Comparison of ENCODE assay signal across 8 cellular contexts in genomic region chr1:99481391-99481996, GRCh38.
A peak's percentile ranks its signal among the peaks of the same experiment; 100 is the strongest.
DNase-seq lines count a peak whose midpoint lies in the region; ATAC-seq, FAIRE-seq and TF ChIP-seq lines count a peak whose summit lies in the region.

No MANE protein-coding gene starts in this region.

- H2AFZ ChIP-seq in GM12878 (ENCODE audit: control insufficient read depth, low read depth, low read length) = no peak overlapping the region

- no peaks in the 10 kb centered on the region for H4K20me1 ChIP-seq in GM12878 (ENCODE audit: control insufficient read depth, insufficient read depth)

- no peaks in the 10 kb centered on the region for H3K79me2 ChIP-seq in GM12878 (ENCODE audit: control insufficient read depth, insufficient read depth, low read length)

- no peaks in the 10 kb centered on the region for H3K36me3 Mint-ChIP-seq in Calu3 (ENCODE audit: insufficient read depth, unreplicated experiment)

- H3K27me3 Mint-ChIP-seq in Calu3 (ENCODE audit: unreplicated experiment) = no peaks in the 10 kb centered on the region

- RAD21 ChIA-PET in GM12878 (lab: Charles Lee; ENCODE audit: unreplicated experiment) = interaction anchor here (0.8 to 3.5 kb wide), 5 partner anchors 206 to 687 kb away, joined by 3 to 33 read pairs (median 6); no protein-coding TSS in a partner anchor

- no TSS peak for BruUV-seq in Calu3 (replicated peaks; lab: Mats Ljungman, UMichigan)
- no TSS peak for BruUV-seq in GM12878 (replicated peaks; lab: Mats Ljungman, UMichigan)

- H3K4me3 Mint-ChIP-seq in Calu3 (ENCODE audit: low read depth, unreplicated experiment) = no peak overlapping the region

- H3K4me1 ChIP-seq in NT2/D1 (ENCODE audit: insufficient read depth, insufficient read length) (no peaks in the 10 kb centered on the region), GM12878 (ENCODE audit: control insufficient read depth, insufficient read depth, low read length) (no peaks in the 10 kb centered on the region)

- peak; percentile 87 for TF ChIP-seq RAD21 in GM12878 (IDR thresholded peaks at IDR 0.05; ENCODE audit: insufficient read depth, low read depth, low read length)

- H3K36me3 ChIP-seq in NT2/D1 (ENCODE audit: insufficient read depth, insufficient read length, low read length) (no peaks in the 10 kb centered on the region), GM12878 (ENCODE audit: control insufficient read depth in 2 of 2, insufficient read depth in 2 of 2, low read length in 1 of 2) (no peaks in the 10 kb centered on the region)

- DNase-seq in Calu3 = peak; percentile 47
- DNase-seq in HT1080 (ENCODE audit: low read depth) = peak; percentile 37
- peak; percentile 43 for DNase-seq in NT2/D1 (ENCODE audit: low read depth, low spot score)
- no peak for DNase-seq in GM12878 (ENCODE audit: low read depth, low spot score)
- DNase-seq in iPS-NIHi11 (ENCODE audit: low spot score) = peak; percentile 27
- peak; percentile 6 to 21 for DNase-seq in stimulated activated CD4-positive, alpha-beta T cell treated with anti-CD3 and anti-CD28 coated beads, Interleukin-2, amount 100 ng/mL, for 48 hours

- H3K4me3 ChIP-seq in NT2/D1 (ENCODE audit: insufficient read length, low read depth) (no peak overlapping the region), GM12878 (no peak overlapping the region)

- H3K27ac Mint-ChIP-seq in Calu3 (ENCODE audit: unreplicated experiment) = no peak overlapping the region

- TF ChIP-seq CTCF in Calu3 (IDR thresholded peaks at IDR 0.05; ENCODE audit: unreplicated experiment) (peak; percentile 34), GM12878 (IDR thresholded peaks at IDR 0.05 in 2 of 3, conservative IDR thresholded peaks at IDR 0.05 in 1 of 3; ENCODE audit: control insufficient read depth in 2 of 3, extremely low read depth in 1 of 3, insufficient read depth in 1 of 3, low read depth in 3 of 3, low read length in 3 of 3) (peak; percentile 62 to 71 (median 63))

- H3K4me1 Mint-ChIP-seq in Calu3 (ENCODE audit: low read depth, unreplicated experiment) = no peaks in the 10 kb centered on the region

- no peak for FAIRE-seq in GM12878 (lab: Jason Lieb, UNC)

- TF ChIP-seq EP300 in GM12878 (IDR thresholded peaks at IDR 0.05; ENCODE audit: borderline replicate concordance in 1 of 2, control insufficient read depth in 1 of 2, low read depth in 2 of 2, low read length in 2 of 2) = no peak

- H3K4me2 ChIP-seq in GM12878 (ENCODE audit: control insufficient read depth, insufficient read depth) = no peak overlapping the region

- no peak for TF ChIP-seq POLR2A in GM12878 (IDR thresholded peaks at IDR 0.05; ENCODE audit: low read depth, low read length)

- in situ Hi-C loops in GM12878 (cut with MboI) = loop anchor here (25.0 kb wide), 1 partner anchor 694 kb away; no protein-coding TSS in a partner anchor

- H3K9me3 ChIP-seq in NT2/D1 (ENCODE audit: insufficient read depth, low read length) (no peaks in the 10 kb centered on the region), GM12878 (replicated peaks; ENCODE audit: control insufficient read depth, insufficient read depth, low read length) (no peaks in the 10 kb centered on the region)

- intact Hi-C loops in Calu3 (cut with micrococcal nuclease; ENCODE audit: unreplicated experiment) (loop anchor here (1.0 to 10.0 kb wide), 3 partner anchors 203 to 687 kb away; no protein-coding TSS in a partner anchor), GM12878 (cut with micrococcal nuclease; ENCODE audit: unreplicated experiment) (loop anchor here (1.0 to 5.0 kb wide), 3 partner anchors 226 to 687 kb away; no protein-coding TSS in a partner anchor)

- SMC1A ChIA-PET in GM12878 (lab: Charles Lee; ENCODE audit: uncharacterized antibody, unreplicated experiment) = interaction anchor here (0.7 to 4.5 kb wide), 8 partner anchors 8 to 732 kb away, joined by 3 to 23 read pairs (median 5); no protein-coding TSS in a partner anchor

- ATAC-seq in GM18907 (IDR thresholded peaks at IDR 0.05; ENCODE audit: unreplicated experiment) = peak; percentile 88
- peak; percentile 82 for ATAC-seq in GM12878
- no peak for ATAC-seq in HG03565 (IDR thresholded peaks at IDR 0.05; ENCODE audit: unreplicated experiment)

- H3K27me3 ChIP-seq in NT2/D1 (ENCODE audit: insufficient read depth, insufficient read length) = no peaks in the 10 kb centered on the region
- peaks cover 0 to 2% of the 10 kb centered on the region in 2 experiments; a peak in 1 of 4 replicates for H3K27me3 ChIP-seq in GM12878 (replicated peaks in 1 of 2; ENCODE audit: control insufficient read depth in 2 of 2, insufficient read depth in 2 of 2, low read length in 1 of 2)

- POLR2A ChIA-PET in GM12878 (lab: Charles Lee) = no interaction called here

- no peak overlapping the region for H3K27ac ChIP-seq in GM12878 (ENCODE audit: control insufficient read depth, insufficient read depth)

- CTCF ChIA-PET in Calu3 (lab: Charles Lee) (interaction anchor here (1.6 kb wide), 1 partner anchor 204 kb away, joined by 3 read pairs; no protein-coding TSS in a partner anchor), GM12878 (lab: Yijun Ruan, JAX) (interaction anchor here (0.9 to 4.7 kb wide), 17 partner anchors 10 to 687 kb away, joined by 3 to 66 read pairs (median 5); no protein-coding TSS in a partner anchor)

- no peaks in the 10 kb centered on the region for H3K9me3 Mint-ChIP-seq in Calu3 (ENCODE audit: low read depth, unreplicated experiment)

- H3K9ac ChIP-seq in NT2/D1 (ENCODE audit: insufficient read length, low read depth) (no peak overlapping the region), GM12878 (ENCODE audit: control insufficient read depth, insufficient read depth, low read length) (no peak overlapping the region)

TF ChIP-seq in GM12878, 131 proteins besides CTCF, POLR2A, EP300 and RAD21:
- TF ChIP-seq SMC3 (IDR thresholded peaks at IDR 0.05; ENCODE audit: borderline replicate concordance, low read length) (peak; percentile 79; the same call in 1 of the 2 replicates), HSF1 (IDR thresholded peaks at IDR 0.05; ENCODE audit: low read depth, low read length) (no peak)
